Comparison of ENCODE assay signal across 20 cellular contexts in the genomic region with DNA sequence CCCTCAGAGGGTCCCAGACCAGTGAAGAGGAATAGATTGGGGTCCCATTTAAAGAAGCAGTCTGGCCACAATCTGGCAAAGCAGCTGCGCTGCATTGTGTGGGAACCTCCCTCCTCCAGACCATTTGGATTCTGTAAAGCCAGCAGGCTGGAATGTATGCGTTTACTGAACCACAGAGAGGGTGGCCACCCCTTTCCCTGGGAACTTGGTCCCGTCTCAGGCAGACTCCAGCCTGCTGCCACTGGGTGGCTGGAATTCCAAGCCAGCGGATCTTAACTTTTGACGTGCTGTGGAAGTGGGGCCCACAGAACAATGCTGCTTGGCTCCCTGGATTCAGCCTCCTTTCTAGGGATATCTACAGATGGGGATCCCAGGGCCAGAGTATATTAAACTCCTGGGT.
"Had no signal": no experiment of that assay in that cellular context is flagged by ENCODE, and none has a peak within 500 bp of the region (broad histone marks: within the 10 kb centered on the region; RNA-seq: fewer than 3 reads in every experiment).

No MANE protein-coding gene starts in this region.

- ATAC-seq: esophagus mucosa, heart left ventricle, lower lobe of right lung had no signal

- H3K4me1 Mint-ChIP-seq: memory B cell, naive B cell had no signal

- H3K27me3 ChIP-seq: heart left ventricle, sigmoid colon, transverse colon had no signal

- H3K27ac ChIP-seq: coronary artery, dorsolateral prefrontal cortex, heart left ventricle, left ventricle myocardium inferior, lower lobe of right lung, sigmoid colon, skin epidermis, stomach, thoracic aorta, transverse colon had no signal

- H3K36me3 ChIP-seq: heart left ventricle, left ventricle myocardium inferior, lower lobe of right lung, sigmoid colon, stomach, thoracic aorta, transverse colon had no signal

- H3K27ac Mint-ChIP-seq: memory B cell, naive B cell had no signal

- H3K4me1 ChIP-seq: heart left ventricle, left ventricle myocardium inferior, lower lobe of right lung, sigmoid colon, stomach, transverse colon had no signal

- H3K9me3 ChIP-seq: heart left ventricle, left ventricle myocardium inferior, lower lobe of right lung, sigmoid colon, stomach, thoracic aorta, transverse colon had no signal

- H3K27me3 Mint-ChIP-seq: memory B cell, naive B cell had no signal

- DNase-seq: dorsolateral prefrontal cortex; effector CD8-positive, alpha-beta T cell; hippocampal formation; islet precursor cell; left ventricle myocardium inferior; lower lobe of right lung; naive B cell; sigmoid colon; stimulated activated CD4-positive, alpha-beta T cell treated with anti-CD3 and anti-CD28 coated beads, Interleukin-2, amount 100 ng/mL, for 24 hours; stimulated activated CD4-positive, alpha-beta T cell treated with anti-CD3 and anti-CD28 coated beads, Interleukin-4, amount 100 ng/mL, for 4 hours; stimulated activated naive CD4-positive, alpha-beta T cell; stomach; substantia nigra; transverse colon had no signal

- H3K4me3 ChIP-seq: coronary artery, dorsolateral prefrontal cortex, heart left ventricle, left ventricle myocardium inferior, lower lobe of right lung, sigmoid colon, skin epidermis, stomach, thoracic aorta, transverse colon had no signal

- H3K4me3 Mint-ChIP-seq: memory B cell had no signal

- H3K36me3 Mint-ChIP-seq: memory B cell, naive B cell had no signal
